ENCODE assay signal across 1 cellular context in genomic region chr10:86329093-86329710, GRCh38.
TF ChIP-seq lines count a peak whose summit lies in the region.

No MANE protein-coding gene starts in this region.

TF ChIP-seq in K562, 482 proteins besides CTCF, POLR2A, EP300 and RAD21:
- TF ChIP-seq SUPT5H (IDR thresholded peaks at IDR 0.05) (no peak), ZNF197 (CRISPR knock-in tag; IDR thresholded peaks at IDR 0.05; ENCODE audit: low read depth) (no peak), FIP1L1 (IDR thresholded peaks at IDR 0.05; ENCODE audit: low read depth, low read length, poor library complexity, severe bottlenecking) (no peak), HBP1 (CRISPR knock-in tag; IDR thresholded peaks at IDR 0.05) (no peak), NFE2 (IDR thresholded peaks at IDR 0.05; ENCODE audit: low read depth) (no peak), GTF2B (IDR thresholded peaks at IDR 0.05; ENCODE audit: extremely low read depth, insufficient read length) (no peak), ETS1 (conservative IDR thresholded peaks at IDR 0.05; ENCODE audit: control insufficient read depth, low read depth, low read length) (no peak), CCAR2 (IDR thresholded peaks at IDR 0.05; ENCODE audit: low read depth, low read length) (no peak), MCM3 (IDR thresholded peaks at IDR 0.05) (no peak), ELF2 (CRISPR knock-in tag; IDR thresholded peaks at IDR 0.05) (no peak), ZNF592 (IDR thresholded peaks at IDR 0.05) (no peak), FOS (IDR thresholded peaks at IDR 0.05; ENCODE audit: extremely low read depth, insufficient read length) (no peak), NRF1 (conservative IDR thresholded peaks at IDR 0.05 in 1 of 2, IDR thresholded peaks at IDR 0.05 in 1 of 2) (no peak)
